Comparison of ENCODE assay signal across 22 cellular contexts in the genomic region with DNA sequence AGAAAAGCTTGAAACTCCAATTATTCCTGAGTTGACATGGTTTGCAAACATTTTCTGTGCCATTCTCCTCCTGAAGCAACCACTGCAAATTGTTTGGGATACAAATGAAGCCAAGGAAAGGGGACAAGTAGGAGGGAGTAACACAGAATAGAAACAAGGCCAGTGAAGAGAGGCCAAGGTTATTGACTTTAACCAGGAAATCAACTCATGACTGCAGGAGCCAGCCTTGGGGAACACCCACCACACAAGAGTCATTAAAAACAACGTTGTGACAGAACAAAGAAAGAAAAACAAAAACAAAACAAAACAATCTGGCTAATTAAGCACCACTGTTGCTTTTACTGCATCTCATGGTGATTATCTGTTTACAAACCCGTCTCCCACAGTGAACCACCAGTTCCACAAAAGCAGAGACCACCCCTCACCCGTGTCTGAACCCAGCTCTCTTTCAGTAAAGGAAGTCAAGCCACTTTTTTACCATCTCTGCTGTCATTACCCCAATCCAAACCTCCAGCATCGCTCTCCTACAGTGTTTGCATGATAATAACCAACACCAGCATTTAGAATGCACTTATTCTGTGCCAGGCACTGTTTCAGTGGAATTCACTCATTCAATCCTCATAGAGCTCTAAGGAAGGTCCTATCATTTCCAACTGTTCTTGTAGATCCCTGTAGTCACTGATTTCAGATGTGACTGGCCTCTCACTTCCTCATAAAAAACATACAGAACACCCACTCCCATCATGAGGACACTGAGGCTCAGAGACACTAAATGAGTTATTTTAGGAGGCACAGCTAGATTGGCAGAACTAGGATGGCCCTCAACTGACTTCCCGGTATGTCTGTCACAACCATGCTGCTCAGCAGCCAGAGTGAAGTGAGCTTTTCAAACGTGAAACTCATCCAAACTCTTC. TPM values are rescaled to one million over a fixed set of nuclear protein-coding genes. Genes with fewer than 3 reads are reported as not detected.
A peak's percentile ranks its signal among the peaks of the same experiment; 100 is the strongest.
DNase-seq lines count a peak whose midpoint lies in the region; ATAC-seq, FAIRE-seq and TF ChIP-seq lines count a peak whose summit lies in the region.
"Had no signal": no experiment of that assay in that cellular context is flagged by ENCODE, and none has a peak within 500 bp of the region (broad histone marks: within the 10 kb centered on the region; RNA-seq: fewer than 3 reads in every experiment).

No MANE protein-coding gene starts in this region.

- POLR2A ChIA-PET in A673 (lab: Charles Lee; ENCODE audit: low non-redundant PET) = no interaction called here
- POLR2A ChIA-PET in Panc1 (lab: Charles Lee) = no interaction called here

- no peak overlapping the region for H3K4me3 ChIP-seq in A673 (ENCODE audit: low read depth, low read length, poor library complexity, severe bottlenecking)
- H3K4me3 ChIP-seq in Panc1 (ENCODE audit: low read depth in 2 of 2, low read length in 2 of 2) = no peak overlapping the region
- no peak overlapping the region for H3K4me3 ChIP-seq in endocrine pancreas (ENCODE audit: control insufficient read depth, insufficient read depth, low read length)
- H3K4me3 ChIP-seq: A549 had no signal

- H3K36me3 Mint-ChIP-seq in nephron (ENCODE audit: low read depth) = peaks cover 3% of the 10 kb centered on the region
- H3K36me3 Mint-ChIP-seq: activated CD8-positive, alpha-beta memory T cell treated with anti-CD3 and anti-CD28 coated beads, Interleukin-2, amount 10 ng/mL, durations not matched to agents 7 days and 5 days; CD8-positive, alpha-beta T cell; naive B cell had no signal

- CTCF ChIA-PET in A673 (lab: Charles Lee) = interaction anchor here (0.5 kb wide), 1 partner anchor 76 kb away, joined by 5 read pairs; no protein-coding TSS in a partner anchor
- CTCF ChIA-PET in Panc1 (lab: Charles Lee) = no interaction called here

- H3K9me3 ChIP-seq in A673 (ENCODE audit: low read depth, low read length, poor library complexity, severe bottlenecking) = no peaks in the 10 kb centered on the region
- no peaks in the 10 kb centered on the region for H3K9me3 ChIP-seq in Panc1 (ENCODE audit: control insufficient read depth, insufficient read depth, low read depth, low read length)
- no peaks in the 10 kb centered on the region for H3K9me3 ChIP-seq in endocrine pancreas (ENCODE audit: control insufficient read depth, low read length)
- H3K9me3 ChIP-seq: A549, esophagus squamous epithelium had no signal

- H3K36me3 ChIP-seq in A673 (ENCODE audit: insufficient read depth, low read length, poor library complexity, severe bottlenecking) (no peaks in the 10 kb centered on the region), Panc1 (ENCODE audit: control insufficient read depth, insufficient read depth, low read length) (no peaks in the 10 kb centered on the region), endocrine pancreas (ENCODE audit: control insufficient read depth, insufficient read depth, low read length) (no peaks in the 10 kb centered on the region)
- H3K36me3 ChIP-seq: esophagus squamous epithelium had no signal

- peak overlapping the region; percentile 62 to 69 (median 66) for H3K4me3 Mint-ChIP-seq in nephron
- H3K4me3 Mint-ChIP-seq: activated CD8-positive, alpha-beta memory T cell treated with anti-CD3 and anti-CD28 coated beads, Interleukin-2, amount 10 ng/mL, durations not matched to agents 7 days and 5 days; stimulated activated naive CD8-positive, alpha-beta T cell treated with anti-CD3 and anti-CD28 coated beads, Interleukin-15, Interleukin-2, amounts not matched to agents 100 ng/mL and 50 ng/mL, for 24 hours had no signal

- H3K4me1 ChIP-seq in A673 (ENCODE audit: insufficient read depth, low read length, poor library complexity, severe bottlenecking) (peaks cover 5% of the 10 kb centered on the region), Panc1 (ENCODE audit: control insufficient read depth, insufficient read depth, low read length) (no peaks in the 10 kb centered on the region), endocrine pancreas (ENCODE audit: control insufficient read depth, insufficient read depth, low read length) (no peaks in the 10 kb centered on the region)

- no peaks in the 10 kb centered on the region for H3K9me3 Mint-ChIP-seq in nephron
- H3K9me3 Mint-ChIP-seq: CD8-positive, alpha-beta T cell; naive B cell; stimulated activated naive CD8-positive, alpha-beta T cell treated with anti-CD3 and anti-CD28 coated beads, Interleukin-15, Interleukin-2, amounts not matched to agents 100 ng/mL and 50 ng/mL, for 24 hours had no signal

- H3K27ac ChIP-seq in A673 (ENCODE audit: low read depth, low read length, poor library complexity, severe bottlenecking) = no peak overlapping the region
- H3K27ac ChIP-seq in Panc1 (ENCODE audit: low read length) = no peak overlapping the region
- H3K27ac ChIP-seq: A549 had no signal

- DNase-seq in A673 (ENCODE audit: low spot score) (no peak), Panc1 (ENCODE audit: low read depth, low spot score) (no peak), COLO668 (lab: John Stamatoyannopoulos, UW; ENCODE audit: unreplicated experiment) (no peak), NCI-H1436 (lab: John Stamatoyannopoulos, UW) (no peak), GM19239 (ENCODE audit: insufficient read length, low spot score) (no peak)
- DNase-seq in activated CD4-positive, alpha-beta T cell treated with anti-CD3 and anti-CD28 coated beads, Interleukin-2, amount 50 U/mL, for 1 hour = no peak
- DNase-seq: activated CD4-positive, CD25-positive, alpha-beta regulatory T cell treated with anti-CD3 and anti-CD28 coated beads, Interleukin-2, amount 50 U/mL, for 72 hours; activated CD8-positive, alpha-beta memory T cell treated with anti-CD3 and anti-CD28 coated beads, Interleukin-2, amount 10 ng/mL, durations not matched to agents 7 days and 5 days; CD8-positive, alpha-beta T cell; esophagus squamous epithelium; hippocampal formation; Karpas-422; kidney glomerular epithelial cell; naive B cell; NCI-H146; NCI-H446; SHP77 treated with DMSO at 0.1 percent for 48 hours had no signal

- in situ Hi-C loops in Panc1 (cut with HindIII; ENCODE audit: low pct_unique_long_range_greater_than_20kb, low sequenced_read_pairs) = no loop called here

- H3K4me1 Mint-ChIP-seq in nephron = peaks cover 31% of the 10 kb centered on the region

- H3K27me3 ChIP-seq in A673 (replicated peaks; ENCODE audit: insufficient read depth, low read depth, low read length, poor library complexity) = no peaks in the 10 kb centered on the region
- no peaks in the 10 kb centered on the region for H3K27me3 ChIP-seq in Panc1 (ENCODE audit: control insufficient read depth, insufficient read depth, low read length)
- no peaks in the 10 kb centered on the region for H3K27me3 ChIP-seq in endocrine pancreas (ENCODE audit: control insufficient read depth, insufficient read depth, low read length)
- H3K27me3 ChIP-seq: esophagus squamous epithelium had no signal

- intact Hi-C loops in A673 (cut with micrococcal nuclease; ENCODE audit: unreplicated experiment) (no loop called here), Panc1 (cut with micrococcal nuclease; ENCODE audit: unreplicated experiment) (no loop called here)

- no peak for FAIRE-seq in GM19239 (lab: Jason Lieb, UNC)
- FAIRE-seq: A549 had no signal

- no peak for ATAC-seq in Panc1
- ATAC-seq: A549; activated CD8-positive, alpha-beta memory T cell treated with anti-CD3 and anti-CD28 coated beads, Interleukin-2, amount 10 ng/mL, durations not matched to agents 7 days and 5 days; CD8-positive, alpha-beta T cell had no signal

- H3K27ac Mint-ChIP-seq in nephron = peak overlapping the region; percentile 10 to 27 (median 21)
- H3K27ac Mint-ChIP-seq: activated CD8-positive, alpha-beta memory T cell treated with anti-CD3 and anti-CD28 coated beads, Interleukin-2, amount 10 ng/mL, durations not matched to agents 7 days and 5 days; CD8-positive, alpha-beta T cell; stimulated activated naive CD8-positive, alpha-beta T cell treated with anti-CD3 and anti-CD28 coated beads, Interleukin-15, Interleukin-2, amounts not matched to agents 100 ng/mL and 50 ng/mL, for 24 hours had no signal

- peaks cover 2% of the 10 kb centered on the region for H3K27me3 Mint-ChIP-seq in nephron (ENCODE audit: low read depth)

- peak overlapping the region; percentile 3 for H3K9ac ChIP-seq in endocrine pancreas (ENCODE audit: control insufficient read depth, insufficient read depth, low read length)

- TF ChIP-seq CTCF in A673 (conservative IDR thresholded peaks at IDR 0.05; ENCODE audit: low read depth, low read length) (no peak), Panc1 (IDR thresholded peaks at IDR 0.05) (no peak), nephron (IDR thresholded peaks at IDR 0.05; ENCODE audit: unreplicated experiment in 3 of 3) (no peak)

- TSS peak; percentile 46 for BruUV-seq in A673 (replicated peaks; lab: Mats Ljungman, UMichigan)
- BruUV-seq in Panc1 (replicated peaks; lab: Mats Ljungman, UMichigan) = TSS peak; percentile 77

RNA-seq across cellular contexts. Expression of a gene that starts 2.0 kb away (rescaled TPM):
- total RNA-seq in A673 (2021) (5.3 and 6.8 TPM in 2 replicates), Panc1 (2021; ENCODE audit: unreplicated experiment) (7.8 TPM)
- 10.4 TPM for polyA plus RNA-seq in Panc1 (2012; ENCODE audit: insufficient read length)
- total RNA-seq: CD8-positive, alpha-beta T cell had no signal

RNA-seq across cellular contexts. Expression of a gene that starts 16.7 kb away (rescaled TPM):
- total RNA-seq in A673 (2021) = 1.6 and 2.3 TPM in 2 replicates
- total RNA-seq in Panc1 (2021; ENCODE audit: unreplicated experiment) = 0.77 TPM
- polyA plus RNA-seq in Panc1 (2012; ENCODE audit: insufficient read length) = 1.0 TPM
- total RNA-seq: CD8-positive, alpha-beta T cell; pulmonary artery endothelial cell had no signal

RNA-seq across cellular contexts. Expression of a gene that starts 20.9 kb away (rescaled TPM):
- total RNA-seq in A673 (2021) = 0.28 and 0.31 TPM in 2 replicates
- 0.95 TPM for total RNA-seq in Panc1 (2021; ENCODE audit: unreplicated experiment)
- polyA plus RNA-seq in Panc1 (2012; ENCODE audit: insufficient read length) = 6.0 TPM
- total RNA-seq: activated CD8-positive, alpha-beta memory T cell treated with anti-CD3 and anti-CD28 coated beads, Interleukin-2, amount 10 ng/mL, durations not matched to agents 7 days and 5 days; CD8-positive, alpha-beta T cell had no signal
